ENCODE assay signal across 14 cellular contexts in genomic region chr1:166090244-166090643, GRCh38.
"Had no signal": no experiment of that assay in that cellular context is flagged by ENCODE, and none has a peak within 500 bp of the region (broad histone marks: within the 10 kb centered on the region; RNA-seq: fewer than 3 reads in every experiment).

No MANE protein-coding gene starts in this region.

- H2AFZ ChIP-seq: hepatocyte had no signal

- DNase-seq: activated CD4-positive, CD25-positive, alpha-beta regulatory T cell treated with anti-CD3 and anti-CD28 coated beads, Interleukin-2, amount 50 U/mL, for 72 hours; activated naive CD4-positive, alpha-beta T cell; dermis blood vessel endothelial cell; mesenchymal stem cell; naive thymus-derived CD8-positive, alpha-beta T cell; right cardiac atrium; stimulated activated CD4-positive, alpha-beta T cell treated with anti-CD3 and anti-CD28 coated beads, Interleukin-4, amount 100 ng/mL, for 4 hours; stimulated activated naive CD8-positive, alpha-beta T cell treated with anti-CD3 and anti-CD28 coated beads, Interleukin-15, Interleukin-2, amounts not matched to agents 100 U/mL and 50 U/mL, for 24 hours; T1000; transverse colon had no signal

- H3K27ac ChIP-seq: hepatocyte, prostate gland, transverse colon had no signal

- H3K4me2 ChIP-seq: hepatocyte, smooth muscle cell had no signal

- H3K36me3 ChIP-seq: prostate gland, transverse colon had no signal

- ATAC-seq: naive thymus-derived CD8-positive, alpha-beta T cell; right cardiac atrium; stimulated activated naive CD8-positive, alpha-beta T cell treated with anti-CD3 and anti-CD28 coated beads, Interleukin-15, Interleukin-2, amounts not matched to agents 100 U/mL and 50 U/mL, for 24 hours had no signal

- H3K4me3 ChIP-seq: hepatocyte, prostate gland, smooth muscle cell, transverse colon had no signal

- H3K4me1 Mint-ChIP-seq: naive thymus-derived CD8-positive, alpha-beta T cell had no signal

- H3K27me3 ChIP-seq: hepatocyte, transverse colon had no signal

- H3K4me1 ChIP-seq: prostate gland, transverse colon had no signal

- H3K4me3 Mint-ChIP-seq: activated T-helper 1 cell treated with anti-CD3 and anti-CD28 coated beads, Interleukin-12 subunit alpha, Interleukin-12 subunit beta, Interleukin-2, Interleukin-4 antibody, amounts not matched to agents 30 ng/mL and 10 ng/mL and 1 ng/mL, durations not matched to agents 14 hours and 24 hours and 36 hours; naive thymus-derived CD8-positive, alpha-beta T cell had no signal

- H3K9me3 Mint-ChIP-seq: activated T-helper 1 cell treated with anti-CD3 and anti-CD28 coated beads, Interleukin-12 subunit alpha, Interleukin-12 subunit beta, Interleukin-2, Interleukin-4 antibody, amounts not matched to agents 30 ng/mL and 10 ng/mL and 1 ng/mL, durations not matched to agents 14 hours and 24 hours and 36 hours had no signal

- H3K79me2 ChIP-seq: hepatocyte had no signal

- H3K27ac Mint-ChIP-seq: activated T-helper 1 cell treated with anti-CD3 and anti-CD28 coated beads, Interleukin-12 subunit alpha, Interleukin-12 subunit beta, Interleukin-2, Interleukin-4 antibody, amounts not matched to agents 30 ng/mL and 10 ng/mL and 1 ng/mL, durations not matched to agents 14 hours and 24 hours and 36 hours; naive thymus-derived CD8-positive, alpha-beta T cell had no signal

- H3K36me3 Mint-ChIP-seq: naive thymus-derived CD8-positive, alpha-beta T cell had no signal

- H3K9me3 ChIP-seq: prostate gland, transverse colon had no signal
